Comparison of ENCODE assay signal across 1 cellular context in genomic region chr16:3171181-3171854, GRCh38.
TF ChIP-seq lines count a peak whose summit lies in the region.

No MANE protein-coding gene starts in this region.

TF ChIP-seq in K562, 482 proteins besides CTCF, POLR2A, EP300 and RAD21 (continued from another document):
- TF ChIP-seq ID3 (CRISPR knock-in tag; IDR thresholded peaks at IDR 0.05) (no peak), ID3 (tag; IDR thresholded peaks at IDR 0.05) (no peak), EGR1 (conservative IDR thresholded peaks at IDR 0.05) (peak; percentile 40; the same call in 1 of the 2 replicates), TARDBP (IDR thresholded peaks at IDR 0.05) (no peak), PHF20 (IDR thresholded peaks at IDR 0.05; ENCODE audit: partially characterized antibody) (no peak), RBM25 (IDR thresholded peaks at IDR 0.05; ENCODE audit: low read depth, low read length, severe bottlenecking) (no peak), ZBTB43 (CRISPR knock-in tag; IDR thresholded peaks at IDR 0.05) (no peak), TEAD4 (IDR thresholded peaks at IDR 0.05; ENCODE audit: low read length) (no peak), TEAD4 (CRISPR knock-in tag; IDR thresholded peaks at IDR 0.05; ENCODE audit: borderline replicate concordance) (no peak), NR2F6 (CRISPR knock-in tag; IDR thresholded peaks at IDR 0.05) (no peak), ZNF75A (CRISPR knock-in tag; IDR thresholded peaks at IDR 0.05) (no peak), ASH1L (IDR thresholded peaks at IDR 0.05; ENCODE audit: borderline replicate concordance, low read depth, partially characterized antibody) (no peak), ZBTB12 (CRISPR knock-in tag; IDR thresholded peaks at IDR 0.05) (no peak), PHTF2 (CRISPR knock-in tag; IDR thresholded peaks at IDR 0.05) (no peak), NFXL1 (CRISPR knock-in tag; IDR thresholded peaks at IDR 0.05) (no peak), CBX1 (IDR thresholded peaks at IDR 0.05; ENCODE audit: low read depth) (no peak), ZNF197 (CRISPR knock-in tag; IDR thresholded peaks at IDR 0.05; ENCODE audit: low read depth) (no peak), MLLT1 (IDR thresholded peaks at IDR 0.05) (peak in 1 of 2 experiments; percentile 66; a peak in 1 of 4 replicates)
TF ChIP-seq in K562: peak in this region for 11.
